8 cellular contexts compared by ENCODE assay signal in the genomic region with DNA sequence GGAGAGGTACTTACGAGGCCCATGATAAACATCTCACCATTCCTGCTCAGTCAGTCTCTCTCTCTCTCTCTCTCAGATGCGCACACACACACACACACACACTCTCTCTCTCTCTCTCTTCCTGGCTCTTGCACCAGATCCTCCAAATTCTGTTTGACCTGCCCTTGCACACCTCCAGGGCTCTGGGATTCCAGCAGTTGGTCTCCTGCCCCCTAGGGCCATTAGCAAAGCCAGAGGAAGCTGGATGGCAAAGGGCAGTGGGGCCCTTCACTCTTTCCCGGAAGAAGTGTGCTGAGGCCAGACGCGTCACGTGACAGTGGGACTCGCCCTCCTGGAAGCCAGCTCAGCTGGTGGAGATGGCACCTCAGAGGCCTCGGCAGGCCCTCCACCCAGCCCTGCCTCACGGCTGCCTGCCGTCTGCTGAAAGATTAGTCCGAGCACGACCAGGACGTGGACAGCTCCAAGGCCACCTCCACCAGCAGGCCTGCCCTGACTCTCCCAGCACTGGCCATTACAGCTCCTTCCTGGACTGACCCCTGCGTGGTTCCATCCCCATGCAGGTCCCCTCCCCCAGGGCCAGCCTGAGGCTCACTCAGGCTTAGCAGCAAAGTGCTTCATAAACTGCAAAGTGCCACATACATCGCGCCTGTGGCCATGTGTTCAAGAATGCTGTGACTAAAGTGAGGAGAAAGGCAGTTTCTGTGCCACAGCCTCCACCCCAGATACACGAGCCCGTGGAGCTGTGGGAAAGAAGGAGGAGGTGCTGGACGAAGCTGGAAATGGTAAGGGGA. TPM values are rescaled to one million over a fixed set of nuclear protein-coding genes. Genes with fewer than 3 reads are reported as not detected.
DNase-seq lines count a peak whose midpoint lies in the region; ATAC-seq lines count a peak whose summit lies in the region.

No MANE protein-coding gene starts in this region.

- no peak for ATAC-seq in HG03108 (IDR thresholded peaks at IDR 0.05; ENCODE audit: unreplicated experiment)

- peaks cover 6% of the 10 kb centered on the region for H3K36me3 Mint-ChIP-seq in activated T-helper 2 cell treated with anti-CD3 and anti-CD28 coated beads, Interferon-gamma antibody, Interleukin-2, Interleukin-4, amounts not matched to agents 10 μg/mL and 5 μg/mL and 100 μg/mL, durations not matched to agents 14 hours and 24 hours and 36 hours (ENCODE audit: low read depth)

- H3K4me3 ChIP-seq in skeletal muscle tissue (ENCODE audit: low read length in 3 of 3): peak overlapping the region; percentile 60 to 74 (median 69)

- peak overlapping the region; percentile 97 for H3K27ac ChIP-seq in skeletal muscle tissue (ENCODE audit: low read depth, low read length)

- no peaks in the 10 kb centered on the region for H3K27me3 ChIP-seq in skeletal muscle tissue (ENCODE audit: control insufficient read depth in 3 of 3, insufficient read depth in 3 of 3, low read length in 3 of 3)

- no peaks in the 10 kb centered on the region for H3K9me3 ChIP-seq in skeletal muscle tissue (ENCODE audit: control insufficient read depth in 3 of 3, low read length in 3 of 3)

- intact Hi-C loops in activated T-helper 2 cell treated with anti-CD3 and anti-CD28 coated beads, Interferon-gamma antibody, Interleukin-2, Interleukin-4, amounts not matched to agents 10 μg/mL and 5 μg/mL and 100 μg/mL, durations not matched to agents 14 hours and 24 hours and 36 hours (cut with micrococcal nuclease): no loop called here

- peaks cover 65% of the 10 kb centered on the region for H3K27me3 Mint-ChIP-seq in activated T-helper 2 cell treated with anti-CD3 and anti-CD28 coated beads, Interferon-gamma antibody, Interleukin-2, Interleukin-4, amounts not matched to agents 10 μg/mL and 5 μg/mL and 100 μg/mL, durations not matched to agents 14 hours and 24 hours and 36 hours (ENCODE audit: low read depth)

- peak overlapping the region; percentile 45 to 93 (median 70) for H3K9ac ChIP-seq in skeletal muscle tissue (ENCODE audit: low read depth in 1 of 3, low read length in 3 of 3)

- peak; percentile 55 for DNase-seq in DMS79 treated with DMSO at 0.1 percent for 48 hours (lab: John Stamatoyannopoulos, UW)
- DNase-seq in DMS79 (lab: John Stamatoyannopoulos, UW): no peak
- no peak for DNase-seq in activated T-helper 2 cell treated with anti-CD3 and anti-CD28 coated beads, Interferon-gamma antibody, Interleukin-2, Interleukin-4, amounts not matched to agents 10 μg/mL and 5 μg/mL and 100 μg/mL, durations not matched to agents 14 hours and 24 hours and 36 hours (ENCODE audit: low spot score)
- DNase-seq in hepatic stellate cell (ENCODE audit: low spot score): peak; percentile 48
- no peak for DNase-seq in D341Med (ENCODE audit: low spot score)
- no peak for DNase-seq in cortex of kidney (lab: John Stamatoyannopoulos, UW)

- peaks cover 42% of the 10 kb centered on the region for H3K4me1 Mint-ChIP-seq in activated T-helper 2 cell treated with anti-CD3 and anti-CD28 coated beads, Interferon-gamma antibody, Interleukin-2, Interleukin-4, amounts not matched to agents 10 μg/mL and 5 μg/mL and 100 μg/mL, durations not matched to agents 14 hours and 24 hours and 36 hours (ENCODE audit: low read depth)

- peaks cover 64 to 84% (median 77%) of the 10 kb centered on the region in 3 donors for H3K4me1 ChIP-seq in skeletal muscle tissue (ENCODE audit: control insufficient read depth in 3 of 3, insufficient read depth in 3 of 3, low read length in 3 of 3)

- H3K27ac Mint-ChIP-seq in activated T-helper 2 cell treated with anti-CD3 and anti-CD28 coated beads, Interferon-gamma antibody, Interleukin-2, Interleukin-4, amounts not matched to agents 10 μg/mL and 5 μg/mL and 100 μg/mL, durations not matched to agents 14 hours and 24 hours and 36 hours: peak overlapping the region; percentile 58

- H3K36me3 ChIP-seq in skeletal muscle tissue (ENCODE audit: control insufficient read depth in 3 of 3, insufficient read depth in 3 of 3, low read length in 3 of 3): peaks cover 0 to 2% (median 0%) of the 10 kb centered on the region in 3 donors

- H3K4me3 Mint-ChIP-seq in activated T-helper 2 cell treated with anti-CD3 and anti-CD28 coated beads, Interferon-gamma antibody, Interleukin-2, Interleukin-4, amounts not matched to agents 10 μg/mL and 5 μg/mL and 100 μg/mL, durations not matched to agents 14 hours and 24 hours and 36 hours (ENCODE audit: low read depth): peak overlapping the region; percentile 75

- no peaks in the 10 kb centered on the region for H3K9me3 Mint-ChIP-seq in activated T-helper 2 cell treated with anti-CD3 and anti-CD28 coated beads, Interferon-gamma antibody, Interleukin-2, Interleukin-4, amounts not matched to agents 10 μg/mL and 5 μg/mL and 100 μg/mL, durations not matched to agents 14 hours and 24 hours and 36 hours

RNA-seq across cellular contexts. Expression of a gene that starts 3.7 kb away (rescaled TPM):
- 3.3 and 4.2 TPM in 2 replicates for total RNA-seq in activated T-helper 2 cell treated with anti-CD3 and anti-CD28 coated beads, Interferon-gamma antibody, Interleukin-2, Interleukin-4, amounts not matched to agents 10 μg/mL and 5 μg/mL and 100 μg/mL, durations not matched to agents 14 hours and 24 hours and 36 hours
- 8.9 TPM for total RNA-seq in skeletal muscle tissue

Comparison
In these comparisons a context has a peak if more than half of its experiments do, and no peak if none do; other contexts are left out.
1. DNase-seq: peak in DMS79 treated with DMSO at 0.1 percent for 48 hours (single experiment) and hepatic stellate cell (single experiment); none in DMS79 (single experiment), activated T-helper 2 cell treated with anti-CD3 and anti-CD28 coated beads, Interferon-gamma antibody, Interleukin-2, Interleukin-4, amounts not matched to agents 10 μg/mL and 5 μg/mL and 100 μg/mL, durations not matched to agents 14 hours and 24 hours and 36 hours (single experiment), D341Med (single experiment) and cortex of kidney (single experiment).